Comparison of ENCODE assay signal across 20 cellular contexts in genomic region chr14:101852785-101853184, GRCh38.
DNase-seq lines count a peak whose midpoint lies in the region; ATAC-seq and TF ChIP-seq lines count a peak whose summit lies in the region.
"Had no signal": no experiment of that assay in that cellular context is flagged by ENCODE, and none has a peak within 500 bp of the region (broad histone marks: within the 10 kb centered on the region; RNA-seq: fewer than 3 reads in every experiment).

No MANE protein-coding gene starts in this region.

- H3K9ac ChIP-seq in BLaER1 = no peak overlapping the region

- H3K27me3 Mint-ChIP-seq in CD14-positive monocyte (ENCODE audit: low read depth in 3 of 3) = no peaks in the 10 kb centered on the region
- no peaks in the 10 kb centered on the region for H3K27me3 Mint-ChIP-seq in naive B cell
- H3K27me3 Mint-ChIP-seq: IgD-negative memory B cell, T-cell had no signal

- peaks cover 85% of the 10 kb centered on the region for H3K4me1 ChIP-seq in BLaER1

- H3K9me3 Mint-ChIP-seq in CD14-positive monocyte = no peaks in the 10 kb centered on the region
- H3K9me3 Mint-ChIP-seq in naive B cell = no peaks in the 10 kb centered on the region
- H3K9me3 Mint-ChIP-seq: IgD-negative memory B cell, T-cell had no signal

- H3K27ac ChIP-seq in BLaER1 (peak overlapping the region; percentile 66; the same call in 1 of the 2 replicates), HL-60 (replicated peaks) (peak overlapping the region; percentile 71)

- no peaks in the 10 kb centered on the region for H3K9me3 ChIP-seq in BLaER1

- H3K4me1 Mint-ChIP-seq in CD14-positive monocyte = peaks cover 81% of the 10 kb centered on the region
- H3K4me1 Mint-ChIP-seq in naive B cell = peaks cover 58 to 76% (median 67%) of the 10 kb centered on the region in 3 donors

- peaks cover 81% of the 10 kb centered on the region for H4K20me1 ChIP-seq in BLaER1

- H3K36me3 Mint-ChIP-seq in CD14-positive monocyte = peaks cover 23 to 33% of the 10 kb centered on the region in 2 donors
- H3K36me3 Mint-ChIP-seq in naive B cell = peaks cover 0 to 5% of the 10 kb centered on the region in 2 donors

- H3K27me3 ChIP-seq in BLaER1 (no peaks in the 10 kb centered on the region), HL-60 (ENCODE audit: insufficient read depth, poor library complexity, severe bottlenecking) (no peaks in the 10 kb centered on the region)

- DNase-seq in CD14-positive monocyte (ENCODE audit: low spot score) (no peak), HL-60 (ENCODE audit: low read depth in 1 of 2, low spot score in 1 of 2) (no peak), naive B cell (no peak), iPS-NIHi11 (ENCODE audit: low spot score) (no peak)
- no peak for DNase-seq in central memory CD4-positive, alpha-beta T cell
- DNase-seq: COR-L47, DMS 273 treated with DMSO at 0.1 percent for 48 hours, DMS79 treated with DMSO at 0.1 percent for 48 hours, Kasumi-1, NCI-H1694, NCI-H2081, NCI-H2171, NCI-H345, NCI-H524, NCI-H774, T-cell had no signal

- H3K36me3 ChIP-seq in BLaER1 = peaks cover 64% of the 10 kb centered on the region

- peak overlapping the region; percentile 85 for H3K4me2 ChIP-seq in BLaER1

- no peak for ATAC-seq in naive B cell (ENCODE audit: low read depth in 2 of 2)
- ATAC-seq in GM19351 (IDR thresholded peaks at IDR 0.05; ENCODE audit: unreplicated experiment) = no peak
- ATAC-seq: Panc1, T-cell had no signal

- H3K4me3 ChIP-seq in BLaER1 (no peak overlapping the region), HL-60 (replicated peaks; ENCODE audit: insufficient read depth, low read length) (no peak overlapping the region)

- H3K4me3 Mint-ChIP-seq in CD14-positive monocyte (no peak overlapping the region), naive B cell (no peak overlapping the region)

- no peak for TF ChIP-seq CTCF in CD14-positive monocyte (IDR thresholded peaks at IDR 0.05)
- no peak for TF ChIP-seq CTCF in HL-60 (IDR thresholded peaks at IDR 0.05; ENCODE audit: insufficient read depth, low read length)

- H3K27ac Mint-ChIP-seq in CD14-positive monocyte = peak overlapping the region in 6 of 7 donors; percentile 87 to 98 (median 94)
- H3K27ac Mint-ChIP-seq in naive B cell = peak overlapping the region in 4 of 6 donors; percentile 36 to 95 (median 72)

- intact Hi-C loops in CD14-positive monocyte (cut with micrococcal nuclease) = no loop called here
